In the genomic region with DNA sequence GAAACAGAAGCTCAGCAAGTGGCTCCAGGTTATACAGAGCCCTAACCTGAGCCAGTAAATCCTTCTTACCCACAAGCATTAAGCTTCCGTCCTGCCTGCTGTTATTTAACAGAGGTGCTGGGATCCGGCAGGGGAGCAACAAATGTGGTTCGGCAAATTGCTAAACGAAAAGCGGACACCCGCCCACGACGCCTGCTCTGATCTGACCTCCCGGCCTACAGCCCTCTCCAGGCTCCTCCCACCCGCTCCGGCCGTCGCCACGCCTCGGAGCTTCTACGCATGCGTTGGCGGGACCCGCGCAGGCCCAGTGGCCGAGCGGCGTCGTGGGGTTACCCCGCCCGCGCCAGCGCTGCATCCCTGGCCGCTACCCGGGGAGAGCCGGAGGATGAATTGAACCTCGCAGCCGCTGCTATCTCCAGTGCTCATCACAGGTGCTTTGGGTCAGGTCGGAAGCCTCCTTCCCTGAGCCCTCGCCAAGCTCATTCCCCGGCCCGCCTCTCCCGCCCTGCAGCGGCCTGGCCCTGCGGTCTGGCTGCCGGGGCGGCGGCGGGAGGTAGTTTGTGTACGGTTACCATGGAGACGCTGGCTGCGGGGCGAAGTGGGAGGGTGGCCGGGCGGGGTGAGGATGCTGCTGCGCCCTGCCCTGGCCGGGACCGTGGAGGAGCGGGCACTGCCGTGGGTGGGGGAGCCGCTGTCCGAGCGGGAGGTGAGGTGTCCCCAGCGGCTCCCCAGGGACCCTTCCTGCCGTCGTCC, we compare ENCODE assay signal across 8 cellular contexts.
DNase-seq lines count a peak whose midpoint lies in the region; ATAC-seq and TF ChIP-seq lines count a peak whose summit lies in the region.

TSS of gene ARMC2 (plus strand) at position 307 of the 753 bp plus-strand sequence. CDS start 5,846 bp downstream, outside the sequence.

- in situ Hi-C loops in brain microvascular endothelial cell (cut with HindIII; ENCODE audit: low pct_ligation_motif_present, low sequenced_read_pairs), result no loop called here

- no peaks in the 10 kb centered on the region for H3K27me3 ChIP-seq in brain microvascular endothelial cell (replicated peaks)

- TF ChIP-seq CTCF in brain microvascular endothelial cell (IDR thresholded peaks at IDR 0.05; ENCODE audit: low read depth, low read length, missing control alignments), result no peak

- ATAC-seq in HG03045 (IDR thresholded peaks at IDR 0.05; ENCODE audit: unreplicated experiment), result peak; percentile 96

- H3K36me3 ChIP-seq in brain microvascular endothelial cell (replicated peaks), result no peaks in the 10 kb centered on the region

- DNase-seq in NCI-H2081 (lab: John Stamatoyannopoulos, UW), result peak; percentile 39 to 65
- no peak for DNase-seq in NCI-H2081 treated with DMSO at 0.1 percent for 48 hours (lab: John Stamatoyannopoulos, UW)
- DNase-seq in NCI-H2107 (lab: John Stamatoyannopoulos, UW), result peak; percentile 70
- peak; percentile 95 for DNase-seq in UCSD-AML1 (lab: John Stamatoyannopoulos, UW; ENCODE audit: unreplicated experiment)
- DNase-seq in brain microvascular endothelial cell, result peak; percentile 72
- peak; percentile 40 for DNase-seq in skeletal muscle cell (ENCODE audit: low read depth)

- peak within 1 kb of the TSS; percentile 85 for H3K27ac ChIP-seq in brain microvascular endothelial cell

- H3K4me3 ChIP-seq in brain microvascular endothelial cell (ENCODE audit: low read depth, low read length), result peak within 1 kb of the TSS; percentile 78
- peak within 1 kb of the TSS; percentile 81 for H3K4me3 ChIP-seq in iPS-11a (ENCODE audit: low read depth, low read length)
- peak within 1 kb of the TSS; percentile 74 for H3K4me3 ChIP-seq in skeletal muscle cell (ENCODE audit: low read depth, low read length)
